ENCODE assay signal across 12 cellular contexts in genomic region chr11:86039094-86039493, GRCh38.
"Had no signal": no experiment of that assay in that cellular context is flagged by ENCODE, and none has a peak within 500 bp of the region (broad histone marks: within the 10 kb centered on the region; RNA-seq: fewer than 3 reads in every experiment).

No MANE protein-coding gene starts in this region.

- H3K27ac Mint-ChIP-seq: activated T-helper 1 cell treated with anti-CD3 and anti-CD28 coated beads, Interleukin-12 subunit alpha, Interleukin-12 subunit beta, Interleukin-2, Interleukin-4 antibody, amounts not matched to agents 30 ng/mL and 10 ng/mL and 1 ng/mL, durations not matched to agents 14 hours and 24 hours and 36 hours; brain; WTC11 had no signal

- H3K4me3 Mint-ChIP-seq: activated T-helper 1 cell treated with anti-CD3 and anti-CD28 coated beads, Interleukin-12 subunit alpha, Interleukin-12 subunit beta, Interleukin-2, Interleukin-4 antibody, amounts not matched to agents 30 ng/mL and 10 ng/mL and 1 ng/mL, durations not matched to agents 14 hours and 24 hours and 36 hours; brain; WTC11 had no signal

- H3K36me3 Mint-ChIP-seq: WTC11 had no signal

- H3K4me2 ChIP-seq: smooth muscle cell had no signal

- ATAC-seq: SK-N-SH treated with all-trans-retinoic acid at 6 μM for 48 hours, upper lobe of right lung, WTC11 had no signal

- H3K27ac ChIP-seq: upper lobe of right lung had no signal

- H3K9me3 Mint-ChIP-seq: activated T-helper 1 cell treated with anti-CD3 and anti-CD28 coated beads, Interleukin-12 subunit alpha, Interleukin-12 subunit beta, Interleukin-2, Interleukin-4 antibody, amounts not matched to agents 30 ng/mL and 10 ng/mL and 1 ng/mL, durations not matched to agents 14 hours and 24 hours and 36 hours; brain; WTC11 had no signal

- H3K36me3 ChIP-seq: upper lobe of right lung had no signal

- DNase-seq: activated naive CD4-positive, alpha-beta T cell treated with Interleukin-2 at 50 U/mL for 16 hours; cerebellar nuclear complex; foreskin melanocyte; kidney; SHP77; stimulated activated naive CD4-positive, alpha-beta T cell; upper lobe of right lung had no signal

- H3K9me3 ChIP-seq: upper lobe of right lung had no signal

- H3K27me3 ChIP-seq: upper lobe of right lung had no signal

- H3K4me3 ChIP-seq: smooth muscle cell, upper lobe of right lung had no signal
